30 cellular contexts compared by ENCODE assay signal in the genomic region with DNA sequence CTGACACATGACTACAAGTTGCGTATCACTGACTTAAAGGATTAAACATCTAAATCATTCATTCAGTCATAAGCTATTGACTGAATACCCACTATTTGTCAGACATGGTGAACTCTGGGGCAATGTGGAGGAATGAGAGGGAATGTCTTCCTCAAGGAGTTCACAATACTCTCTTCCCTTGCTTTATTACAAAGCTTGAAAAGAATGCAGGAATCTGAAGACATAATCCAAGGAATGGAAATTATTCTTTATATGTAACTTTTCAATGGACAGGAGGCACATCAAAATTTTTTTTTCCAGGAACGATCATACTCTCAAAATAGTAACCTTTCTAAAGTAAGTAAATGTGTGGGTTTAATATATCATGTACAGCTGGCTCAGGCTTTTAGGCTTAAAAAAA.
"Had no signal": no experiment of that assay in that cellular context is flagged by ENCODE, and none has a peak within 500 bp of the region (broad histone marks: within the 10 kb centered on the region; RNA-seq: fewer than 3 reads in every experiment).

No MANE protein-coding gene starts in this region.

- H3K4me1 ChIP-seq: ascending aorta, foreskin keratinocyte, gastrocnemius medialis had no signal

- H3K36me3 Mint-ChIP-seq: activated CD4-positive, alpha-beta memory T cell treated with anti-CD3 and anti-CD28 coated beads for 36 hours; activated naive CD4-positive, alpha-beta T cell treated with anti-CD3 and anti-CD28 coated beads, Interleukin-2, amount 10 ng/mL, durations not matched to agents 7 days and 5 days; activated naive CD8-positive, alpha-beta T cell treated with anti-CD3 and anti-CD28 coated beads, Interleukin-2, amount 10 ng/mL, durations not matched to agents 7 days and 5 days had no signal

- H3K27ac ChIP-seq: ascending aorta, brain microvascular endothelial cell, coronary artery, dorsolateral prefrontal cortex, foreskin keratinocyte, gastrocnemius medialis, WERI-Rb-1 had no signal

- DNase-seq: activated CD4-positive, CD25-positive, alpha-beta regulatory T cell; activated CD8-positive, alpha-beta memory T cell treated with anti-CD3 and anti-CD28 coated beads, Interleukin-2, amount 50 U/mL, for 48 hours; activated gamma-delta T cell; activated naive CD4-positive, alpha-beta T cell; activated naive CD4-positive, alpha-beta T cell treated with anti-CD3 and anti-CD28 coated beads, Interleukin-2, amount 10 ng/mL, durations not matched to agents 7 days and 5 days; activated naive CD8-positive, alpha-beta T cell treated with anti-CD3 and anti-CD28 coated beads, Interleukin-2, amount 10 ng/mL, durations not matched to agents 7 days and 5 days; activated T-cell treated with anti-CD3 and anti-CD28 coated beads for 4 hours; activated T-cell treated with anti-CD3 and anti-CD28 coated beads, Interleukin-2, amount 50 U/mL, for 24 hours; dorsolateral prefrontal cortex; effector CD4-positive, alpha-beta T cell; foreskin keratinocyte; gastrocnemius medialis; hippocampal formation; T-helper 17 cell; T1000 had no signal

- H3K27ac Mint-ChIP-seq: activated CD4-positive, alpha-beta memory T cell treated with anti-CD3 and anti-CD28 coated beads for 36 hours; activated CD4-positive, alpha-beta T cell treated with anti-CD3 and anti-CD28 coated beads for 36 hours; activated CD4-positive, alpha-beta T cell treated with anti-CD3 and anti-CD28 coated beads, Interleukin-2, amount 10 ng/mL, durations not matched to agents 24 days and 14 days; activated naive CD4-positive, alpha-beta T cell treated with anti-CD3 and anti-CD28 coated beads, Interleukin-2, amount 10 ng/mL, durations not matched to agents 7 days and 5 days; activated naive CD4-positive, alpha-beta T cell treated with anti-CD3 and anti-CD28 coated beads, Interleukin-2, amount 50 U/mL, for 72 hours; activated naive CD8-positive, alpha-beta T cell treated with anti-CD3 and anti-CD28 coated beads, Interleukin-2, amount 10 ng/mL, durations not matched to agents 7 days and 5 days; activated T-cell treated with anti-CD3 and anti-CD28 coated beads, Interleukin-2, amount 50 U/mL, for 24 hours; activated T-cell treated with anti-CD3 and anti-CD28 coated beads, Interleukin-2, amount 50 U/mL, for 72 hours; dendritic cell treated with granulocyte-macrophage colony-stimulating factor and Interleukin-4, amounts not matched to agents 40 ng/mL and 50 ng/mL, for 4 days; T-helper 17 cell; T-helper 2 cell treated with Interferon-gamma antibody and Interleukin-4, amounts not matched to agents 5 μg/mL and 100 μg/mL, for 36 hours had no signal

- H3K36me3 ChIP-seq: ascending aorta, brain microvascular endothelial cell, gastrocnemius medialis, WERI-Rb-1 had no signal

- ATAC-seq: activated naive CD4-positive, alpha-beta T cell treated with anti-CD3 and anti-CD28 coated beads, Interleukin-2, amount 50 U/mL, for 72 hours; esophagus mucosa; foreskin keratinocyte; gastrocnemius medialis; T-helper 17 cell had no signal

- H3K4me3 ChIP-seq: ascending aorta, coronary artery, dorsolateral prefrontal cortex, gastrocnemius medialis had no signal

- H3K9me3 Mint-ChIP-seq: activated CD4-positive, alpha-beta memory T cell treated with anti-CD3 and anti-CD28 coated beads for 36 hours; activated CD4-positive, alpha-beta T cell treated with anti-CD3 and anti-CD28 coated beads, Interleukin-2, amount 10 ng/mL, durations not matched to agents 24 days and 14 days; activated naive CD4-positive, alpha-beta T cell treated with anti-CD3 and anti-CD28 coated beads, Interleukin-2, amount 10 ng/mL, durations not matched to agents 7 days and 5 days; activated naive CD4-positive, alpha-beta T cell treated with anti-CD3 and anti-CD28 coated beads, Interleukin-2, amount 50 U/mL, for 72 hours; activated naive CD8-positive, alpha-beta T cell treated with anti-CD3 and anti-CD28 coated beads, Interleukin-2, amount 10 ng/mL, durations not matched to agents 7 days and 5 days; activated T-cell treated with anti-CD3 and anti-CD28 coated beads, Interleukin-2, amount 50 U/mL, for 24 hours; activated T-cell treated with anti-CD3 and anti-CD28 coated beads, Interleukin-2, amount 50 U/mL, for 72 hours; central memory CD8-positive, alpha-beta T cell; dendritic cell treated with granulocyte-macrophage colony-stimulating factor and Interleukin-4, amounts not matched to agents 40 ng/mL and 50 ng/mL, for 4 days; T-helper 2 cell treated with Interferon-gamma antibody and Interleukin-4, amounts not matched to agents 5 μg/mL and 100 μg/mL, for 36 hours had no signal

- H3K27me3 Mint-ChIP-seq: activated CD4-positive, alpha-beta T cell treated with anti-CD3 and anti-CD28 coated beads for 36 hours; activated T-cell treated with anti-CD3 and anti-CD28 coated beads, Interleukin-2, amount 50 U/mL, for 24 hours; central memory CD8-positive, alpha-beta T cell; dendritic cell treated with granulocyte-macrophage colony-stimulating factor and Interleukin-4, amounts not matched to agents 40 ng/mL and 50 ng/mL, for 4 days had no signal

- H3K27me3 ChIP-seq: ascending aorta, brain microvascular endothelial cell, dorsolateral prefrontal cortex, foreskin keratinocyte, gastrocnemius medialis had no signal

- H3K9me3 ChIP-seq: ascending aorta, gastrocnemius medialis had no signal

- FAIRE-seq: bronchial epithelial cell, endometrium had no signal

- H3K4me3 Mint-ChIP-seq: activated CD4-positive, alpha-beta memory T cell treated with anti-CD3 and anti-CD28 coated beads for 36 hours; activated CD4-positive, alpha-beta T cell treated with anti-CD3 and anti-CD28 coated beads for 36 hours; activated CD4-positive, alpha-beta T cell treated with anti-CD3 and anti-CD28 coated beads, Interleukin-2, amount 10 ng/mL, durations not matched to agents 24 days and 14 days; activated naive CD4-positive, alpha-beta T cell treated with anti-CD3 and anti-CD28 coated beads, Interleukin-2, amount 10 ng/mL, durations not matched to agents 7 days and 5 days; activated naive CD8-positive, alpha-beta T cell treated with anti-CD3 and anti-CD28 coated beads, Interleukin-2, amount 10 ng/mL, durations not matched to agents 7 days and 5 days; activated T-cell treated with anti-CD3 and anti-CD28 coated beads, Interleukin-2, amount 50 U/mL, for 24 hours; activated T-cell treated with anti-CD3 and anti-CD28 coated beads, Interleukin-2, amount 50 U/mL, for 72 hours; central memory CD8-positive, alpha-beta T cell; dendritic cell treated with granulocyte-macrophage colony-stimulating factor and Interleukin-4, amounts not matched to agents 40 ng/mL and 50 ng/mL, for 4 days; T-helper 17 cell; T-helper 2 cell treated with Interferon-gamma antibody and Interleukin-4, amounts not matched to agents 5 μg/mL and 100 μg/mL, for 36 hours had no signal
